In the genomic region with DNA sequence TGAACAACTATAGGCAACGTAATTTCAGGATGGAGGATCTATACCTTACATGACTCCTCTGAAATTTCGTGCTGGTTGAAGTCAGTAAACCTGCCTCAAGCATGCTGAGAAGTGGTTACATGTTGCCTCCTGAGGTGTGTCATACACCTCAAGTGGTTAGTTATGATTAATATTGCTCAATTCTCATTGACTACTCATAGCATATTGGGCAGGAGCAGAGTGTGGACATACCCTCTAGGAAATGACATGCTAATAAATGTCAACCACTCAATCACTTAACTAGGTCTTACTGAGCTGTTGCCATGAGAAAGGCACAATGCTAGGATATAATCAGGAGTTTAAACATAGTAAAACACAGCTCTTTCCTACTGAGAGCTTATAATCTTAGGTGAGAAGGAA, we compare ENCODE assay signal across 9 cellular contexts. TPM values are rescaled to one million over a fixed set of nuclear protein-coding genes. Genes with fewer than 3 reads are reported as not detected.
DNase-seq lines count a peak whose midpoint lies in the region; ATAC-seq, FAIRE-seq and TF ChIP-seq lines count a peak whose summit lies in the region.
"Had no signal": no experiment of that assay in that cellular context is flagged by ENCODE, and none has a peak within 500 bp of the region (broad histone marks: within the 10 kb centered on the region; RNA-seq: fewer than 3 reads in every experiment).

No MANE protein-coding gene starts in this region.

- peaks cover 39% of the 10 kb centered on the region for H3K4me1 Mint-ChIP-seq in CD4-positive, alpha-beta T cell (ENCODE audit: low read depth)
- H3K4me1 Mint-ChIP-seq in IgD-negative memory B cell, result peaks cover 28 to 37% (median 36%) of the 10 kb centered on the region in 3 donors

- peak overlapping the region; percentile 88 for H3K27ac Mint-ChIP-seq in CD4-positive, alpha-beta T cell
- H3K27ac Mint-ChIP-seq in IgD-negative memory B cell, result peak overlapping the region; percentile 94 to 97 (median 96)

- intact Hi-C loops in CD4-positive, alpha-beta T cell (cut with DNase I, micrococcal nuclease), result no loop called here
- intact Hi-C loops in ascending aorta (cut with DNase I), result no loop called here

- peak; percentile 60 for ATAC-seq in CD4-positive, alpha-beta T cell (ENCODE audit: poor library complexity)
- no peak for ATAC-seq in GM21360 (IDR thresholded peaks at IDR 0.05; ENCODE audit: unreplicated experiment)

- H3K27me3 ChIP-seq in CD4-positive, alpha-beta T cell (ENCODE audit: control insufficient read depth, insufficient read depth, low read length), result no peaks in the 10 kb centered on the region
- no peaks in the 10 kb centered on the region for H3K27me3 ChIP-seq in ascending aorta
- no peaks in the 10 kb centered on the region for H3K27me3 ChIP-seq in muscle layer of duodenum (ENCODE audit: low read depth, low read length)
- no peaks in the 10 kb centered on the region for H3K27me3 ChIP-seq in small intestine (ENCODE audit: control insufficient read depth in 2 of 2, insufficient read depth in 2 of 2, low read length in 2 of 2)
- H3K27me3 ChIP-seq in Peyer's patch, result no peaks in the 10 kb centered on the region

- H3K36me3 Mint-ChIP-seq in CD4-positive, alpha-beta T cell (ENCODE audit: low read depth), result no peaks in the 10 kb centered on the region
- H3K36me3 Mint-ChIP-seq in IgD-negative memory B cell, result peaks cover 2% of the 10 kb centered on the region

- no peak for TF ChIP-seq POLR2A in Peyer's patch (IDR thresholded peaks at IDR 0.05)

- peak in 1 of 10 experiments; percentile 14 for DNase-seq in CD4-positive, alpha-beta T cell
- DNase-seq in ascending aorta (ENCODE audit: low spot score in 2 of 2) (no peak), small intestine (no peak), Peyer's patch (no peak), GM19239 (ENCODE audit: insufficient read length, low spot score) (no peak)

- no peak for FAIRE-seq in small intestine (lab: Jason Lieb, UNC)
- FAIRE-seq in GM19239 (lab: Jason Lieb, UNC), result no peak
- FAIRE-seq: HTR-8/SVneo had no signal

- H3K27me3 Mint-ChIP-seq in CD4-positive, alpha-beta T cell, result peaks cover under 1% of the 10 kb centered on the region
- no peaks in the 10 kb centered on the region for H3K27me3 Mint-ChIP-seq in IgD-negative memory B cell

- no peaks in the 10 kb centered on the region for H3K9me3 Mint-ChIP-seq in CD4-positive, alpha-beta T cell
- H3K9me3 Mint-ChIP-seq in IgD-negative memory B cell, result peaks cover 0 to 2% (median 0%) of the 10 kb centered on the region in 3 donors

- H3K4me1 ChIP-seq in ascending aorta (peaks cover 0 to 31% of the 10 kb centered on the region in 2 donors), muscle layer of duodenum (ENCODE audit: control insufficient read depth in 1 of 2, insufficient read depth in 2 of 2, low read length in 2 of 2) (peaks cover 18 to 23% of the 10 kb centered on the region in 2 donors), small intestine (ENCODE audit: control insufficient read depth in 2 of 2, insufficient read depth in 1 of 2, low read depth in 1 of 2, low read length in 1 of 2) (peaks cover 2 to 14% of the 10 kb centered on the region in 2 donors), Peyer's patch (peaks cover 0 to 37% (median 5%) of the 10 kb centered on the region in 4 donors)

- 46 to 56% (median 56%) methylated on average over 2 of the region's 2 CpGs for WGBS in small intestine, 3 donors

- H3K36me3 ChIP-seq in ascending aorta (no peaks in the 10 kb centered on the region), muscle layer of duodenum (ENCODE audit: control insufficient read depth in 1 of 2, insufficient read depth in 2 of 2, low read length in 2 of 2) (no peaks in the 10 kb centered on the region), small intestine (ENCODE audit: control insufficient read depth in 2 of 2, insufficient read depth in 2 of 2, low read length in 2 of 2) (no peaks in the 10 kb centered on the region), Peyer's patch (no peaks in the 10 kb centered on the region)

- POLR2A ChIA-PET in CD4-positive, alpha-beta T cell (lab: Charles Lee), result no interaction called here

- TF ChIP-seq CTCF in CD4-positive, alpha-beta T cell (IDR thresholded peaks at IDR 0.05), result no peak
- no peak for TF ChIP-seq CTCF in ascending aorta (IDR thresholded peaks at IDR 0.05)
- no peak for TF ChIP-seq CTCF in Peyer's patch (IDR thresholded peaks at IDR 0.05)

- H3K4me3 ChIP-seq in ascending aorta (no peak overlapping the region), muscle layer of duodenum (ENCODE audit: low read depth in 1 of 2, low read length in 2 of 2) (no peak overlapping the region), small intestine (ENCODE audit: low read depth in 1 of 2, low read length in 2 of 2) (no peak overlapping the region), Peyer's patch (no peak overlapping the region)

- CTCF ChIA-PET in CD4-positive, alpha-beta T cell (lab: Charles Lee), result interaction anchor here (0.6 to 2.3 kb wide), 5 partner anchors 12 to 88 kb away, joined by 3 to 8 read pairs (median 6); a partner anchor contains a TSS

- no peaks in the 10 kb centered on the region for H3K9me3 ChIP-seq in CD4-positive, alpha-beta T cell (ENCODE audit: control insufficient read depth, low read length)
- H3K9me3 ChIP-seq in ascending aorta (no peaks in the 10 kb centered on the region), muscle layer of duodenum (ENCODE audit: control insufficient read depth in 1 of 2, low read length in 2 of 2) (no peaks in the 10 kb centered on the region), small intestine (ENCODE audit: control insufficient read depth, low read depth) (no peaks in the 10 kb centered on the region), Peyer's patch (no peaks in the 10 kb centered on the region)

- peak overlapping the region; percentile 28 for H3K4me3 Mint-ChIP-seq in CD4-positive, alpha-beta T cell
- H3K4me3 Mint-ChIP-seq in IgD-negative memory B cell, result peak overlapping the region in 2 of 4 donors; percentile 67 to 86

- H3K27ac ChIP-seq in CD4-positive, alpha-beta T cell (ENCODE audit: low read depth, low read length), result no peak overlapping the region
- H3K27ac ChIP-seq in ascending aorta (peak overlapping the region; percentile 72 to 82), muscle layer of duodenum (ENCODE audit: low read length) (peak overlapping the region; percentile 92), small intestine (ENCODE audit: low read depth in 1 of 2, low read length in 1 of 2) (peak overlapping the region in 1 of 2 donors; percentile 82), Peyer's patch (peak overlapping the region in 2 of 4 donors; percentile 70 to 71)

RNA-seq across cellular contexts. Expression of a gene that starts 37.1 kb away (rescaled TPM):
- total RNA-seq in CD4-positive, alpha-beta T cell, result 10 to 100 TPM; 24.0 to 24.5 TPM
- polyA plus RNA-seq in IgD-negative memory B cell, result 23.6 TPM
- 7.7 TPM for total RNA-seq in ascending aorta
- polyA plus RNA-seq in small intestine, result 10 to 100 TPM in 1 of 3 donors, 1 to 10 TPM in 2; 5.7 to 10.4 (median 8.3) TPM
- 10 to 100 TPM in 3 of 4 donors, 1 to 10 TPM in 1; 9.1 to 45.2 (median 14.6) TPM for total RNA-seq in Peyer's patch

RNA-seq across cellular contexts. Expression of a gene that starts 47.3 kb away (rescaled TPM):
- 100 to 1,000 TPM; 189 to 204 TPM for total RNA-seq in CD4-positive, alpha-beta T cell
- polyA plus RNA-seq in IgD-negative memory B cell (459 TPM), small intestine (1,000 to 10,000 TPM in 2 of 3 donors, 100 to 1,000 TPM in 1; 547 to 1,355 (median 1,268) TPM)
- total RNA-seq in ascending aorta (25.8 TPM), Peyer's patch (100 to 1,000 TPM in 3 of 4 donors, 10 to 100 TPM in 1; 90.0 to 223 (median 154) TPM)
